Comparison of ENCODE assay signal across 8 cellular contexts in genomic region chr11:25119416-25119815, GRCh38.
"Had no signal": no experiment of that assay in that cellular context is flagged by ENCODE, and none has a peak within 500 bp of the region (broad histone marks: within the 10 kb centered on the region; RNA-seq: fewer than 3 reads in every experiment).

No MANE protein-coding gene starts in this region.

- H3K4me3 ChIP-seq: GM12878 had no signal

- FAIRE-seq: G401.6, GM12878, GM12891, GM12892, GM18507, GM19239 had no signal

- DNase-seq: GDM1, GF-D8 had no signal

- ATAC-seq: GM12878 had no signal
